ENCODE assay signal across 8 cellular contexts in the genomic region with DNA sequence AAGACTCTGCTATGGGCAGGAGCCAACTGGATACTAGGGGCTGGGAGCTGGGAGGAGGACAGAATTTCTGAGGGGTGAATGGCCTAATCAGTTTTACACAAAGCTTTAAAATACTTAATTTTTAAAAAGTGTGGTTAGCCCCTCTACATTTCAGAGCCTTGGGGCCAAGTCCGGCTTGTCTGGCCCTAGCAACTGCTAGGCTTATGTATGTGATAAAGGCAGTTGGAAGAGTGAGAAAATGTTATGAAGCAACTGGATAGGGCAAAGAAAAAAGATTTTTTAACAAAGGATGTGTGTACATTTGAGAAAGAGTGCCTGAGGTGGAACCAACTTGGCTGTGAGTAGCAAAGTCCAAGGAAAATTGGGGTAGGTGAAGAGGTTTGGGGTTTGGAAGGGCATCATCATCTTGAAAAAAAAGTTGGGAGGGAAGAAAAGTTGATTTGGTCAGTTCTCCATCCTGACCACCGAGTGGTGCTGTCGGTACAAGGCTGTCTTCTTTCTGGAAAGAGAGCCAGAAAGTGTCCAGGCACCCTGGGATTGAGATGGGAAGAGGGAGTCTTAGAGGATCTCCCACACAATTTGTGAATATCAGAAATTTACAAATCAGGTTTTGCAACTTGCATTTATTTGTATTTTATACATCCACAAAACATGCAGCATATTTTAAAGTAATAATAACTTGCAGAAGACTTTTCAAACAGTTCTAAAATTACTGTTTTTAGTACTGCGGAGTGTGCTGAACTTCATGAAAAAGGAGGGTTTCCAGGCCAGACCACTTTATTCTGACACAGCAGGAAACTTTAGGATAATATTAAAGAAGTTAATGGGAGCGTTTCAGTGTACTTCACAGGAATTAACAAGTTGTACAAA. TPM values are rescaled to one million over a fixed set of nuclear protein-coding genes. Genes with fewer than 3 reads are reported as not detected.
DNase-seq lines count a peak whose midpoint lies in the region; ATAC-seq and TF ChIP-seq lines count a peak whose summit lies in the region.

No MANE protein-coding gene starts in this region.

- DNase-seq in COR-L47 (lab: John Stamatoyannopoulos, UW) (peak; percentile 23), HCT116 (ENCODE audit: low read depth, low spot score) (peak; percentile 35), SJSA1 (ENCODE audit: low read depth in 1 of 2, low spot score in 2 of 2) (peak; percentile 54 to 63), fibroblast of villous mesenchyme (ENCODE audit: low read depth) (peak; percentile 70), psoas muscle (no peak), ureter (ENCODE audit: low spot score) (no peak)
- no peak for DNase-seq in naive thymus-derived CD8-positive, alpha-beta T cell

- H3K27ac Mint-ChIP-seq in naive thymus-derived CD8-positive, alpha-beta T cell, result peak overlapping the region in 1 of 10 donors; percentile 50

- H3K27ac ChIP-seq in HCT116 (ENCODE audit: low read depth, low read length) (no peak overlapping the region), SJSA1 (no peak overlapping the region), psoas muscle (no peak overlapping the region)

- H3K4me3 ChIP-seq in HCT116 (replicated peaks in 1 of 2; ENCODE audit: low read depth in 1 of 2, low read length in 2 of 2) (no peak overlapping the region), SJSA1 (no peak overlapping the region), fibroblast of villous mesenchyme (ENCODE audit: low read depth, low read length) (no peak overlapping the region), psoas muscle (no peak overlapping the region)

- H3K79me2 ChIP-seq in HCT116 (ENCODE audit: insufficient read depth, low read length), result no peaks in the 10 kb centered on the region

- peak; percentile 87 for TF ChIP-seq RAD21 in HCT116 (IDR thresholded peaks at IDR 0.05; ENCODE audit: low read depth)

- TF ChIP-seq POLR2A in HCT116 (IDR thresholded peaks at IDR 0.05; ENCODE audit: borderline replicate concordance, extremely low read depth, insufficient read depth, insufficient read length), result no peak

- peaks cover 0 to 17% (median 5%) of the 10 kb centered on the region in 5 donors for H3K27me3 Mint-ChIP-seq in naive thymus-derived CD8-positive, alpha-beta T cell

- TF ChIP-seq CTCF in HCT116 (IDR thresholded peaks at IDR 0.05 in 2 of 3, conservative IDR thresholded peaks at IDR 0.05 in 1 of 3; ENCODE audit: borderline replicate concordance in 1 of 3, insufficient read depth in 1 of 3, low read depth in 2 of 3, low read length in 2 of 3), result peak; percentile 60 to 73 (median 73); a peak in 5 of 6 replicates
- TF ChIP-seq CTCF in fibroblast of villous mesenchyme (IDR thresholded peaks at IDR 0.05; ENCODE audit: insufficient read depth, low read depth, low read length), result peak; percentile 82
- peak; percentile 65 for TF ChIP-seq CTCF in psoas muscle (IDR thresholded peaks at IDR 0.05)

- intact Hi-C loops in HCT116 (cut with micrococcal nuclease), result loop anchor here (1.0 to 10.0 kb wide), 4 partner anchors 64 to 471 kb away; a partner anchor contains a TSS
- intact Hi-C loops in psoas muscle (cut with DNase I), result loop anchor here (2.0 to 5.0 kb wide), 3 partner anchors 241 to 383 kb away; no protein-coding TSS in a partner anchor

- no peak overlapping the region for H3K4me2 ChIP-seq in HCT116 (ENCODE audit: low read length)

- no peaks in the 10 kb centered on the region for H3K9me3 Mint-ChIP-seq in naive thymus-derived CD8-positive, alpha-beta T cell

- POLR2A ChIA-PET in HCT116 (lab: Charles Lee), result interaction anchor here (0.6 kb wide), 1 partner anchor 1552 kb away, joined by 3 read pairs; no protein-coding TSS in a partner anchor
- POLR2A ChIA-PET in naive thymus-derived CD8-positive, alpha-beta T cell (lab: Charles Lee), result no interaction called here

- CTCF ChIA-PET in HCT116 (lab: Charles Lee), result interaction anchor here (1.3 kb wide), 1 partner anchor 15 kb away, joined by 5 read pairs; a partner anchor contains a TSS

- peaks cover 0 to 20% of the 10 kb centered on the region in 2 experiments; a peak in 2 of 4 replicates for H3K4me1 ChIP-seq in HCT116 (ENCODE audit: control insufficient read depth in 1 of 2, insufficient read depth in 2 of 2, low read length in 2 of 2)
- peaks cover 35% of the 10 kb centered on the region for H3K4me1 ChIP-seq in SJSA1 (replicated peaks)
- H3K4me1 ChIP-seq in psoas muscle, result no peaks in the 10 kb centered on the region

- H3K9me3 ChIP-seq in HCT116 (ENCODE audit: control insufficient read depth in 1 of 2, insufficient read depth in 1 of 2, low read depth in 1 of 2, low read length in 2 of 2), result no peaks in the 10 kb centered on the region
- H3K9me3 ChIP-seq in SJSA1 (replicated peaks), result no peaks in the 10 kb centered on the region
- no peaks in the 10 kb centered on the region for H3K9me3 ChIP-seq in psoas muscle

- RAD21 ChIA-PET in HCT116 (lab: Charles Lee; ENCODE audit: low non-redundant PET in 1 of 2, low total read pairs in 2 of 2, uncharacterized antibody in 2 of 2, unreplicated experiment in 2 of 2), result interaction anchor here in 1 of 2 experiments (0.6 kb wide), 1 partner anchor 689 kb away, joined by 4 read pairs; no protein-coding TSS in a partner anchor

- H2AFZ ChIP-seq in HCT116 (ENCODE audit: low read depth, low read length, poor library complexity, severe bottlenecking), result peak overlapping the region; percentile 37

- H3K9me2 ChIP-seq in HCT116 (ENCODE audit: insufficient read depth), result no peaks in the 10 kb centered on the region

- no peaks in the 10 kb centered on the region for H3K36me3 Mint-ChIP-seq in naive thymus-derived CD8-positive, alpha-beta T cell

- peak; percentile 80 for ATAC-seq in HCT116
- peak; percentile 66 to 80 (median 70) for ATAC-seq in psoas muscle
- no peak for ATAC-seq in HG02610 (IDR thresholded peaks at IDR 0.05; ENCODE audit: unreplicated experiment)
- no peak for ATAC-seq in naive thymus-derived CD8-positive, alpha-beta T cell

- H4K20me1 ChIP-seq in HCT116 (ENCODE audit: insufficient read depth), result no peaks in the 10 kb centered on the region

- H3K4me3 Mint-ChIP-seq in naive thymus-derived CD8-positive, alpha-beta T cell, result no peak overlapping the region

- no TSS peak for BruUV-seq in HCT116 (replicated peaks; lab: Mats Ljungman, UMichigan)

- no peak overlapping the region for H3K9ac ChIP-seq in HCT116 (ENCODE audit: low read length)

- H3K36me3 ChIP-seq in HCT116 (ENCODE audit: control insufficient read depth in 1 of 2, insufficient read depth in 2 of 2, low read length in 2 of 2), result no peaks in the 10 kb centered on the region
- H3K36me3 ChIP-seq in SJSA1, result no peaks in the 10 kb centered on the region
- H3K36me3 ChIP-seq in psoas muscle (ENCODE audit: insufficient read depth in 1 of 2, low read depth in 1 of 2), result no peaks in the 10 kb centered on the region

- no peaks in the 10 kb centered on the region for H3K27me3 ChIP-seq in HCT116 (ENCODE audit: insufficient read depth, low read length)
- no peaks in the 10 kb centered on the region for H3K27me3 ChIP-seq in SJSA1 (replicated peaks)
- no peaks in the 10 kb centered on the region for H3K27me3 ChIP-seq in psoas muscle (ENCODE audit: insufficient read depth in 3 of 3, low read length in 2 of 3)

- peaks cover 0 to 1% (median 0%) of the 10 kb centered on the region in 4 donors for H3K4me1 Mint-ChIP-seq in naive thymus-derived CD8-positive, alpha-beta T cell

- WGBS in psoas muscle, 3 donors, result 32 to 34% (median 33%) methylated on average over 5 of the region's 5 CpGs

TF ChIP-seq in HCT116, 20 proteins besides CTCF, POLR2A, EP300 and RAD21 (continues in another document):
- TF ChIP-seq JUND (IDR thresholded peaks at IDR 0.05) (no peak), EGR1 (IDR thresholded peaks at IDR 0.05; ENCODE audit: low read depth) (no peak), SIN3A (IDR thresholded peaks at IDR 0.05; ENCODE audit: low read depth) (no peak), ZFX (IDR thresholded peaks at IDR 0.05) (no peak), SRF (IDR thresholded peaks at IDR 0.05; ENCODE audit: low read depth) (no peak), CBX3 (IDR thresholded peaks at IDR 0.05; ENCODE audit: low read depth) (no peak), FOSL1 (IDR thresholded peaks at IDR 0.05; ENCODE audit: low read depth) (no peak), EZH2 (IDR thresholded peaks at IDR 0.05) (no peak), CEBPB (IDR thresholded peaks at IDR 0.05; ENCODE audit: low read depth) (no peak), SP1 (IDR thresholded peaks at IDR 0.05; ENCODE audit: low read depth) (no peak), ZNF274 (IDR thresholded peaks at IDR 0.05; ENCODE audit: low read depth, low read length) (no peak), ELF1 (IDR thresholded peaks at IDR 0.05; ENCODE audit: borderline replicate concordance, low read depth) (no peak), POLR2AphosphoS5 (IDR thresholded peaks at IDR 0.05; ENCODE audit: low read depth, low read length) (no peak), EZH2phosphoT487 (IDR thresholded peaks at IDR 0.05; ENCODE audit: borderline replicate concordance) (no peak), TCF7L2 (IDR thresholded peaks at IDR 0.05; ENCODE audit: borderline replicate concordance, extremely low read depth, insufficient read depth, insufficient read length) (no peak)
- TF ChIP-seq, protein P1, sequence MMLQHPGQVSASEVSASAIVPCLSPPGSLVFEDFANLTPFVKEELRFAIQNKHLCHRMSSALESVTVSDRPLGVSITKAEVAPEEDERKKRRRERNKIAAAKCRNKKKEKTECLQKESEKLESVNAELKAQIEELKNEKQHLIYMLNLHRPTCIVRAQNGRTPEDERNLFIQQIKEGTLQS (IDR thresholded peaks at IDR 0.05), result no peak
- TF ChIP-seq, protein P2, sequence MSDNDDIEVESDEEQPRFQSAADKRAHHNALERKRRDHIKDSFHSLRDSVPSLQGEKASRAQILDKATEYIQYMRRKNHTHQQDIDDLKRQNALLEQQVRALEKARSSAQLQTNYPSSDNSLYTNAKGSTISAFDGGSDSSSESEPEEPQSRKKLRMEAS (IDR thresholded peaks at IDR 0.05), result no peak

RNA-seq across cellular contexts. Expression of a gene that starts 10.5 kb away (rescaled TPM):
- total RNA-seq in HCT116 (2021; ENCODE audit: unreplicated experiment) (not detected), fibroblast of villous mesenchyme (3.5 and 7.4 TPM in 2 replicates), psoas muscle (under 1 TPM; 0.25 to 0.92 (median 0.37) TPM), ureter (2.3 TPM)
- not detected in 2 replicates for polyA plus RNA-seq in HCT116 (2012)
- 11.6 and 29.4 TPM in 2 replicates for total RNA-seq in SJSA1 (2014; rRNA removed; shearing (Covaris generic))
- under 1 TPM in 2 of 3 donors, not detected in 1; 0.05 to 0.29 TPM for polyA plus RNA-seq in psoas muscle
- total RNA-seq in naive thymus-derived CD8-positive, alpha-beta T cell, result not detected
- not detected for polyA plus RNA-seq in naive thymus-derived CD8-positive, alpha-beta T cell

RNA-seq across cellular contexts. Expression of a gene that starts 15.1 kb away (rescaled TPM):
- 28.1 TPM for total RNA-seq in HCT116 (2021; ENCODE audit: unreplicated experiment)
- polyA plus RNA-seq in HCT116 (2012), result 7.7 and 9.3 TPM in 2 replicates
- total RNA-seq in SJSA1 (2014; rRNA removed; shearing (Covaris generic)), result 15.8 and 28.2 TPM in 2 replicates
- total RNA-seq in fibroblast of villous mesenchyme, result 27.4 and 44.0 TPM in 2 replicates
- total RNA-seq in psoas muscle, result 10 to 100 TPM; 17.2 to 26.4 (median 21.4) TPM
- 10 to 100 TPM in 1 of 3 donors, 1 to 10 TPM in 2; 6.3 to 18.9 (median 7.0) TPM for polyA plus RNA-seq in psoas muscle
- total RNA-seq in ureter, result 16.5 TPM
- total RNA-seq in naive thymus-derived CD8-positive, alpha-beta T cell, result 10 to 100 TPM; 14.2 to 15.8 TPM
- 1 to 10 TPM; 3.7 to 5.2 (median 4.0) TPM for polyA plus RNA-seq in naive thymus-derived CD8-positive, alpha-beta T cell

Comparison
In these comparisons a context has a peak if more than half of its experiments do, and no peak if none do; other contexts are left out.
1. DNase-seq: peak in COR-L47 (single experiment), HCT116 (single experiment), SJSA1 (2 of 2) and fibroblast of villous mesenchyme (single experiment); none in psoas muscle (0 of 2), ureter (single experiment) and naive thymus-derived CD8-positive, alpha-beta T cell (0 of 10).
2. ATAC-seq: peak in HCT116 (single experiment) and psoas muscle (4 of 4); none in HG02610 (single experiment) and naive thymus-derived CD8-positive, alpha-beta T cell (0 of 2).
3. Peak in every context shown above with its lines, with median percentiles within 50 percentile points of each other: CTCF ChIP-seq.